In the genomic region with DNA sequence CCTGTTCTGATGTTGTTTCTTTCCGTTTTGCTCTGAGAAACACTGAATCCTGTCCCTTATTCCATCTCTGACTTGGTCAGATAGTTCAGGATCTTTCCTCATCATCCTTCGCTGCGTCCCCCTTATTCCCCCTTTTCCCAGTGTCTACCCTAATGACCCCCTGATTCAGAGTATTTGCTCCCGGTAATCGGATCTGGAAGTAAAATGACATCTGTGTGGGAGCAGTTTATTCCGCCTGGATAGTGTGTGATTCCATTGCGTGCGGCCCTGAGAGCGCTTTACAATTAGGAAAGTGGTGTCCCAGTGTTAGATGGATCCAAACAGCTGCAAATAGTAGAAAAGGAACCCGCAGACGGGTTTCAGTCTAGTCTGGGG, we compare ENCODE assay signal across 1 cellular context.
A peak's percentile ranks its signal among the peaks of the same experiment; 100 is the strongest.
TF ChIP-seq lines count a peak whose summit lies in the region.

No MANE protein-coding gene starts in this region.

TF ChIP-seq in GM12878, 131 proteins besides CTCF, POLR2A, EP300 and RAD21:
- TF ChIP-seq ZNF622 (IDR thresholded peaks at IDR 0.05) (no peak), EED (IDR thresholded peaks at IDR 0.05; ENCODE audit: low read depth) (peak; percentile 4; the same call in 1 of the 2 replicates), WRNIP1 (IDR thresholded peaks at IDR 0.05; ENCODE audit: borderline replicate concordance, low read depth, low read length) (no peak), ZNF24 (IDR thresholded peaks at IDR 0.05) (no peak), ZSCAN29 (IDR thresholded peaks at IDR 0.05) (no peak), JUNB (IDR thresholded peaks at IDR 0.05) (no peak), BMI1 (IDR thresholded peaks at IDR 0.05; ENCODE audit: borderline replicate concordance) (no peak)
